In genomic region chr13:43786766-43787517, GRCh38 we compare ENCODE assay signal across 9 cellular contexts. TPM values are rescaled to one million over a fixed set of nuclear protein-coding genes. Genes with fewer than 3 reads are reported as not detected.
DNase-seq lines count a peak whose midpoint lies in the region; ATAC-seq and TF ChIP-seq lines count a peak whose summit lies in the region.
"Had no signal": no experiment of that assay in that cellular context is flagged by ENCODE, and none has a peak within 500 bp of the region (broad histone marks: within the 10 kb centered on the region; RNA-seq: fewer than 3 reads in every experiment).

TSS of gene ENOX1 (minus strand) at chr13:43786972.

- peaks cover 8% of the 10 kb centered on the region for H3K4me1 Mint-ChIP-seq in central memory CD8-positive, alpha-beta T cell

- H3K27me3 Mint-ChIP-seq in central memory CD8-positive, alpha-beta T cell: peaks cover 45% of the 10 kb centered on the region

- no peaks in the 10 kb centered on the region for H3K36me3 ChIP-seq in skeletal muscle satellite cell (ENCODE audit: insufficient read depth, low read length)

- H3K9ac ChIP-seq in skeletal muscle satellite cell (ENCODE audit: low read depth, low read length): peak within 1 kb of the TSS; percentile 82

- H3K36me3 Mint-ChIP-seq in central memory CD8-positive, alpha-beta T cell (ENCODE audit: insufficient read depth): no peaks in the 10 kb centered on the region

- no peaks in the 10 kb centered on the region for H3K9me3 ChIP-seq in skeletal muscle satellite cell (replicated peaks; ENCODE audit: low read length)

- H3K9me3 Mint-ChIP-seq in central memory CD8-positive, alpha-beta T cell: no peaks in the 10 kb centered on the region

- no peak within 1 kb of the TSS for H3K27ac Mint-ChIP-seq in central memory CD8-positive, alpha-beta T cell (ENCODE audit: low read depth)

- peaks cover 22% of the 10 kb centered on the region for H3K4me1 ChIP-seq in skeletal muscle satellite cell (ENCODE audit: control insufficient read depth, insufficient read depth, low read length)

- peak within 1 kb of the TSS; percentile 83 for H3K4me3 ChIP-seq in skeletal muscle satellite cell (ENCODE audit: low read length)

- no peaks in the 10 kb centered on the region for H3K27me3 ChIP-seq in skeletal muscle satellite cell (ENCODE audit: control insufficient read depth, insufficient read depth, low read length)

- ATAC-seq in SK-N-SH treated with all-trans-retinoic acid at 6 μM for 48 hours (peak; percentile 84), HG03108 (IDR thresholded peaks at IDR 0.05; ENCODE audit: unreplicated experiment) (no peak)
- peak; percentile 14 for ATAC-seq in central memory CD8-positive, alpha-beta T cell (replicated peaks; ENCODE audit: extremely low read depth, poor library complexity, severe bottlenecking)

- DNase-seq in NCI-H2107 (lab: John Stamatoyannopoulos, UW): peak; percentile 36
- no peak for DNase-seq in NCI-H2107 treated with DMSO at 0.1 percent for 48 hours (lab: John Stamatoyannopoulos, UW; ENCODE audit: unreplicated experiment)
- peak; percentile 77 for DNase-seq in HT1080 (ENCODE audit: low read depth)
- no peak for DNase-seq in central memory CD8-positive, alpha-beta T cell (ENCODE audit: low spot score in 2 of 2)
- DNase-seq in inferior parietal cortex (ENCODE audit: extremely low spot score): peak; percentile 83
- DNase-seq: DND-41 had no signal

- H3K4me3 Mint-ChIP-seq in central memory CD8-positive, alpha-beta T cell: peak within 1 kb of the TSS; percentile 79

- peak within 1 kb of the TSS; percentile 99 for H3K4me2 ChIP-seq in skeletal muscle satellite cell (ENCODE audit: low read length)

TF ChIP-seq in SK-N-SH treated with all-trans-retinoic acid at 6 μM for 48 hours, 23 proteins besides CTCF, POLR2A, EP300 and RAD21:
- no peak for TF ChIP-seq CSDC2 (CRISPR knock-in tag; IDR thresholded peaks at IDR 0.05)

RNA-seq across cellular contexts. Expression of gene ENOX1, which starts in this region (rescaled TPM):
- 2.8 and 3.2 TPM in 2 replicates for total RNA-seq in HT1080 (2014; rRNA removed; shearing (Covaris generic))
- polyA plus RNA-seq in HT1080 (2015; cell fraction: cytosol; rRNA removed): 2.6 and 4.8 TPM in 2 replicates
- 1.7 and 2.1 TPM in 2 replicates for polyA plus RNA-seq in HT1080 (2015; cell fraction: nucleus; rRNA removed)
- total RNA-seq in skeletal muscle satellite cell (2012; rRNA removed): 6.6 and 10.5 TPM in 2 replicates

Comparison
In these comparisons a context has a peak if more than half of its experiments do, and no peak if none do; other contexts are left out.
1. DNase-seq: peak in NCI-H2107 (single experiment), HT1080 (single experiment) and inferior parietal cortex (single experiment); none in NCI-H2107 treated with DMSO at 0.1 percent for 48 hours (single experiment) and central memory CD8-positive, alpha-beta T cell (0 of 2).